9 cellular contexts compared by ENCODE assay signal in the genomic region with DNA sequence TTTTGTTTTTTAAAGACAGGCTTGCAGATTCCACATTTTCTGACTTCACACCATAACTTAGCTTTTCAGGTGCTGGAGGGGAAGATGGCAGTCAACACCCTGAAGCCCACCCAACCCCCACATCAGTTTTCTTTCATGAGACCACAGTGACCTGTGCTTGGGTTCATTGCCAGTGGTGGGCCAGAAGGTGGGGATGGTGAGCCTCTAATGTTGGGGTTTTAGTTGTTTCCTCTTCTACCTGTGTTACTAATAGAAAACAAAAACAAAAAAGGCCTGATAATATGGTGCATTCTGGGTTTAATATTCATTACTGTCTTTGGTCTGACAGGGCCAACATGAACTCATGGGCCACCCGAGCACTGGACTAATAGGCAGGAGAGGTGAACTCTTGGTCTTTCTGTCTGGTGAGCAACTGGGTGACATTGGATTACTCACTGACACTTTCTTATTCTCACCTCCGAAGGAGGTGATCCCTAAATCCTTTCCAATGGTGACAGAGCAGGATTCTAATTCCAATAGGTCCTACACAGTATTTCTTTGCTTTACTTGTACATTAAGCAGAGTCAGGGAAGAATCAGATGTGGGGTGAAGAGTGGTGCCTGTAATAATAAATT.
DNase-seq lines count a peak whose midpoint lies in the region; ATAC-seq, FAIRE-seq and TF ChIP-seq lines count a peak whose summit lies in the region.
"Had no signal": no experiment of that assay in that cellular context is flagged by ENCODE, and none has a peak within 500 bp of the region (broad histone marks: within the 10 kb centered on the region; RNA-seq: fewer than 3 reads in every experiment).

No MANE protein-coding gene starts in this region.

- H3K27me3 Mint-ChIP-seq in neural progenitor cell (ENCODE audit: insufficient read depth, low read depth), result peaks cover 3% of the 10 kb centered on the region
- H3K27me3 Mint-ChIP-seq: IgD-negative memory B cell had no signal

- H3K36me3 ChIP-seq in KMS-11 (ENCODE audit: insufficient read depth), result no peaks in the 10 kb centered on the region
- peaks cover 4% of the 10 kb centered on the region for H3K36me3 ChIP-seq in bronchial epithelial cell (ENCODE audit: control insufficient read depth, insufficient read depth, low read length)
- H3K36me3 ChIP-seq in neural progenitor cell, result no peaks in the 10 kb centered on the region

- H3K27ac ChIP-seq in KMS-11, result no peak overlapping the region
- H3K27ac ChIP-seq in neural progenitor cell, result no peak overlapping the region

- H3K4me3 Mint-ChIP-seq in neural progenitor cell, result no peak overlapping the region
- H3K4me3 Mint-ChIP-seq: IgD-negative memory B cell had no signal

- H3F3A ChIP-seq in neural progenitor cell (ENCODE audit: low read depth), result no peaks in the 10 kb centered on the region

- no peaks in the 10 kb centered on the region for H3K36me3 Mint-ChIP-seq in neural progenitor cell

- intact Hi-C loops in Right ventricle myocardium superior (cut with DNase I), result no loop called here

- H3K4me1 Mint-ChIP-seq in neural progenitor cell, result peaks cover 9% of the 10 kb centered on the region

- peak; percentile 49 for DNase-seq in bronchial epithelial cell (ENCODE audit: low read depth)
- DNase-seq in neural progenitor cell (ENCODE audit: low spot score), result no peak
- DNase-seq in stimulated activated CD4-positive, alpha-beta T cell treated with anti-CD3 and anti-CD28 coated beads, Interleukin-12 subunit alpha, Interleukin-12 subunit beta, amount 100 ng/mL, for 4 hours, result no peak
- no peak for DNase-seq in Right ventricle myocardium superior

- peak overlapping the region; percentile 6; the same call in 1 of the 2 replicates for H3K4me2 ChIP-seq in KMS-11
- H3K4me2 ChIP-seq in neural progenitor cell, result no peak overlapping the region

- H2AFZ ChIP-seq in KMS-11 (ENCODE audit: low read depth), result no peak overlapping the region
- no peak overlapping the region for H2AFZ ChIP-seq in neural progenitor cell (replicated peaks)

- H3K27me3 ChIP-seq in KMS-11 (ENCODE audit: insufficient read depth, low read depth) (no peaks in the 10 kb centered on the region), bronchial epithelial cell (ENCODE audit: control insufficient read depth, insufficient read depth, low read length) (no peaks in the 10 kb centered on the region), neural progenitor cell (no peaks in the 10 kb centered on the region)

- peak; percentile 76 for TF ChIP-seq CTCF in GM12873 (IDR thresholded peaks at IDR 0.05; ENCODE audit: insufficient read depth, low read depth, low read length, missing control alignments)
- TF ChIP-seq CTCF in KMS-11 (conservative IDR thresholded peaks at IDR 0.05; ENCODE audit: low read depth, low read length), result peak; percentile 65; the same call in 1 of the 2 replicates
- peak; percentile 18 for TF ChIP-seq CTCF in bronchial epithelial cell (IDR thresholded peaks at IDR 0.05; ENCODE audit: insufficient read depth, low read length, severe bottlenecking)
- peak; percentile 49 for TF ChIP-seq CTCF in neural progenitor cell (IDR thresholded peaks at IDR 0.05)

- H3K4me1 ChIP-seq in KMS-11 (ENCODE audit: low read depth, poor library complexity, severe bottlenecking) (peaks cover 26% of the 10 kb centered on the region), neural progenitor cell (peaks cover 6% of the 10 kb centered on the region)

- no peak overlapping the region for H3K27ac Mint-ChIP-seq in neural progenitor cell
- H3K27ac Mint-ChIP-seq: IgD-negative memory B cell had no signal

- H3K9me3 Mint-ChIP-seq in neural progenitor cell, result peaks cover 10% of the 10 kb centered on the region
- H3K9me3 Mint-ChIP-seq: IgD-negative memory B cell had no signal

- H3K79me2 ChIP-seq in KMS-11 (ENCODE audit: insufficient read depth, low read depth) (no peaks in the 10 kb centered on the region), neural progenitor cell (ENCODE audit: low read depth) (no peaks in the 10 kb centered on the region)

- H3K9ac ChIP-seq in KMS-11 (no peak overlapping the region), neural progenitor cell (no peak overlapping the region)

- no peak for ATAC-seq in GM21367 (IDR thresholded peaks at IDR 0.05; ENCODE audit: unreplicated experiment)
- ATAC-seq in HG03045 (IDR thresholded peaks at IDR 0.05; ENCODE audit: unreplicated experiment), result no peak
- no peak for ATAC-seq in Right ventricle myocardium superior (ENCODE audit: poor library complexity)

- FAIRE-seq in bronchial epithelial cell (lab: Jason Lieb, UNC), result no peak

- no peaks in the 10 kb centered on the region for H3K9me3 ChIP-seq in neural progenitor cell (ENCODE audit: low read depth)

- H3K4me3 ChIP-seq in KMS-11 (IDR thresholded peaks at IDR 0.05; ENCODE audit: insufficient read depth, low read depth, low read length) (no peak overlapping the region), bronchial epithelial cell (ENCODE audit: low read depth, low read length) (no peak overlapping the region), neural progenitor cell (no peak overlapping the region)

- H4K20me1 ChIP-seq in KMS-11 (ENCODE audit: insufficient read depth) (no peaks in the 10 kb centered on the region), neural progenitor cell (ENCODE audit: low read depth) (no peaks in the 10 kb centered on the region)

Comparison
In these comparisons a context has a peak if more than half of its experiments do, and no peak if none do; other contexts are left out.
1. CTCF ChIP-seq: peak in every context shown above with its lines; median percentile 76 in GM12873; 65 in KMS-11; 49 in neural progenitor cell; 18 in bronchial epithelial cell.